In genomic region chr9:95218790-95219189, GRCh38 we compare ENCODE assay signal across 1 cellular context.
TF ChIP-seq lines count a peak whose summit lies in the region.

No MANE protein-coding gene starts in this region.

TF ChIP-seq in H1, 55 proteins besides CTCF, POLR2A, EP300 and RAD21 (continued from another document):
- TF ChIP-seq CHD7 (IDR thresholded peaks at IDR 0.05; ENCODE audit: insufficient replicate concordance, low read length) = no peak
- no peak for TF ChIP-seq FOSL1 (IDR thresholded peaks at IDR 0.05; ENCODE audit: insufficient read depth, low read depth, low read length)
- no peak for TF ChIP-seq CTBP2 (IDR thresholded peaks at IDR 0.05; ENCODE audit: borderline replicate concordance, insufficient read depth, insufficient read length, low read length)
- no peak for TF ChIP-seq TAF1 (IDR thresholded peaks at IDR 0.05; ENCODE audit: low read depth, low read length)
- TF ChIP-seq NANOG (IDR thresholded peaks at IDR 0.05; ENCODE audit: insufficient read depth, low read depth, low read length, poor library complexity, severe bottlenecking) = no peak
- TF ChIP-seq BACH1 (IDR thresholded peaks at IDR 0.05; ENCODE audit: low read length) = no peak
